ENCODE assay signal across 8 cellular contexts in genomic region chr1:44714944-44715571, GRCh38. TPM values are rescaled to one million over a fixed set of nuclear protein-coding genes. Genes with fewer than 3 reads are reported as not detected.
DNase-seq lines count a peak whose midpoint lies in the region; ATAC-seq and TF ChIP-seq lines count a peak whose summit lies in the region.

No MANE protein-coding gene starts in this region.

- peak; percentile 75 for DNase-seq in AG10803 (ENCODE audit: low read depth)
- peak; percentile 68 for DNase-seq in NCI-H1092 (lab: John Stamatoyannopoulos, UW)
- peak; percentile 83 for DNase-seq in SK-N-SH
- peak; percentile 65 for DNase-seq in activated naive CD8-positive, alpha-beta T cell treated with anti-CD3 and anti-CD28 coated beads, Interleukin-2, amount 10 ng/mL, durations not matched to agents 7 days and 5 days
- DNase-seq in cardiac muscle cell (ENCODE audit: low read depth in 1 of 2, low spot score in 1 of 2) = peak; percentile 74 to 87
- peak; percentile 61 for DNase-seq in prostate gland (ENCODE audit: low spot score)
- DNase-seq in mesenteric fat pad (ENCODE audit: low spot score) = no peak

- H3K9me2 ChIP-seq in SK-N-SH = no peaks in the 10 kb centered on the region

- H3K27me3 ChIP-seq in SK-N-SH (ENCODE audit: insufficient read depth) (no peaks in the 10 kb centered on the region), cardiac muscle cell (no peaks in the 10 kb centered on the region), prostate gland (replicated peaks; ENCODE audit: insufficient read depth) (no peaks in the 10 kb centered on the region)

- no peak overlapping the region for H3K9ac ChIP-seq in SK-N-SH

- H3K9me3 Mint-ChIP-seq in activated naive CD8-positive, alpha-beta T cell treated with anti-CD3 and anti-CD28 coated beads, Interleukin-2, amount 10 ng/mL, durations not matched to agents 7 days and 5 days = no peaks in the 10 kb centered on the region

- TF ChIP-seq POLR2A in prostate gland (IDR thresholded peaks at IDR 0.05) = no peak

- CTCF ChIA-PET in SK-N-SH (lab: Yijun Ruan, JAX) = interaction anchor here (0.5 to 7.8 kb wide), 13 partner anchors 9 to 77 kb away, joined by 3 to 52 read pairs (median 3); partner anchors contain the start of genes RNU5D-1 and TMEM53

- TF ChIP-seq RAD21 in SK-N-SH (IDR thresholded peaks at IDR 0.05; ENCODE audit: low read length) = peak; percentile 69

- no peak overlapping the region for H3K4me2 ChIP-seq in SK-N-SH

- peak; percentile 59 for ATAC-seq in GM18909 (IDR thresholded peaks at IDR 0.05; ENCODE audit: poor library complexity, unreplicated experiment)
- peak; percentile 79 for ATAC-seq in activated naive CD8-positive, alpha-beta T cell treated with anti-CD3 and anti-CD28 coated beads, Interleukin-2, amount 10 ng/mL, durations not matched to agents 7 days and 5 days (ENCODE audit: low read depth)

- H3K27ac ChIP-seq in SK-N-SH (ENCODE audit: low read depth in 2 of 2, low read length in 1 of 2) (no peak overlapping the region), cardiac muscle cell (no peak overlapping the region), prostate gland (no peak overlapping the region)

- H3K4me3 ChIP-seq in AG10803 (ENCODE audit: low read length) (no peak overlapping the region), SK-N-SH (ENCODE audit: low read depth in 2 of 2, low read length in 1 of 2) (peak overlapping the region in 1 of 2 experiments; percentile 24; a peak in 1 of 4 replicates), cardiac muscle cell (no peak overlapping the region), prostate gland (no peak overlapping the region)

- H3K4me1 Mint-ChIP-seq in activated naive CD8-positive, alpha-beta T cell treated with anti-CD3 and anti-CD28 coated beads, Interleukin-2, amount 10 ng/mL, durations not matched to agents 7 days and 5 days = peaks cover 33% of the 10 kb centered on the region

- TF ChIP-seq CTCF in AG10803 (conservative IDR thresholded peaks at IDR 0.05; ENCODE audit: low read length) (peak; percentile 95), SK-N-SH (IDR thresholded peaks at IDR 0.05) (peak; percentile 93), cardiac muscle cell (IDR thresholded peaks at IDR 0.05; ENCODE audit: low read depth, low read length) (peak; percentile 94), prostate gland (IDR thresholded peaks at IDR 0.05) (peak; percentile 55 to 75 (median 66))

- peak overlapping the region; percentile 66; the same call in 1 of the 2 replicates for H2AFZ ChIP-seq in SK-N-SH (ENCODE audit: low read depth)

- H3K36me3 Mint-ChIP-seq in activated naive CD8-positive, alpha-beta T cell treated with anti-CD3 and anti-CD28 coated beads, Interleukin-2, amount 10 ng/mL, durations not matched to agents 7 days and 5 days = no peaks in the 10 kb centered on the region

- intact Hi-C loops in prostate gland (cut with DNase I) = no loop called here

- peaks cover 8% of the 10 kb centered on the region for H3K27me3 Mint-ChIP-seq in activated naive CD8-positive, alpha-beta T cell treated with anti-CD3 and anti-CD28 coated beads, Interleukin-2, amount 10 ng/mL, durations not matched to agents 7 days and 5 days

- no peaks in the 10 kb centered on the region for H3K4me1 ChIP-seq in SK-N-SH (ENCODE audit: control insufficient read depth in 1 of 2, insufficient read depth in 2 of 2, low read depth in 1 of 2, low read length in 1 of 2)
- H3K4me1 ChIP-seq in cardiac muscle cell (ENCODE audit: low read depth) = no peaks in the 10 kb centered on the region
- no peaks in the 10 kb centered on the region for H3K4me1 ChIP-seq in prostate gland (replicated peaks)

- no peaks in the 10 kb centered on the region for H3K36me3 ChIP-seq in SK-N-SH (replicated peaks in 1 of 2; ENCODE audit: control insufficient read depth in 1 of 2, insufficient read depth in 2 of 2, low read length in 1 of 2)
- H3K36me3 ChIP-seq in cardiac muscle cell = no peaks in the 10 kb centered on the region
- H3K36me3 ChIP-seq in prostate gland = no peaks in the 10 kb centered on the region

- no peaks in the 10 kb centered on the region for H3K79me2 ChIP-seq in SK-N-SH (ENCODE audit: insufficient read depth)

- H3F3A ChIP-seq in SK-N-SH (replicated peaks; ENCODE audit: insufficient read depth) = peaks cover 4% of the 10 kb centered on the region

- no peaks in the 10 kb centered on the region for H4K20me1 ChIP-seq in SK-N-SH (ENCODE audit: insufficient read depth)

- WGBS in SK-N-SH (ENCODE audit: low lambda C conversion rate) = 12% methylated on average over 9 of the region's 9 CpGs
- WGBS in prostate gland = 16% methylated on average over 9 of the region's 9 CpGs

- POLR2A ChIA-PET in SK-N-SH (lab: Yijun Ruan, JAX) = no interaction called here
- POLR2A ChIA-PET in activated naive CD8-positive, alpha-beta T cell treated with anti-CD3 and anti-CD28 coated beads, Interleukin-2, amount 10 ng/mL, durations not matched to agents 7 days and 5 days (lab: Charles Lee) = interaction anchor here (11.5 kb wide), 1 partner anchor 18 kb away, joined by 500 read pairs; the partner anchor contains the start of gene RNU5D-1

- H3K27ac Mint-ChIP-seq in activated naive CD8-positive, alpha-beta T cell treated with anti-CD3 and anti-CD28 coated beads, Interleukin-2, amount 10 ng/mL, durations not matched to agents 7 days and 5 days = peak overlapping the region; percentile 82

- no peak for TF ChIP-seq EP300 in SK-N-SH (IDR thresholded peaks at IDR 0.05; ENCODE audit: borderline replicate concordance in 1 of 2, low read depth in 1 of 2, low read length in 1 of 2)

- peak overlapping the region; percentile 62 for H3K4me3 Mint-ChIP-seq in activated naive CD8-positive, alpha-beta T cell treated with anti-CD3 and anti-CD28 coated beads, Interleukin-2, amount 10 ng/mL, durations not matched to agents 7 days and 5 days

- no peaks in the 10 kb centered on the region for H3K9me3 ChIP-seq in SK-N-SH
- no peaks in the 10 kb centered on the region for H3K9me3 ChIP-seq in cardiac muscle cell (ENCODE audit: low read depth)
- H3K9me3 ChIP-seq in prostate gland = no peaks in the 10 kb centered on the region

TF ChIP-seq in SK-N-SH, 30 proteins besides CTCF, POLR2A, EP300 and RAD21:
- TF ChIP-seq SIN3A (IDR thresholded peaks at IDR 0.05; ENCODE audit: borderline replicate concordance, low read depth, low read length) (no peak), SMC3 (IDR thresholded peaks at IDR 0.05; ENCODE audit: low read depth, low read length) (peak; percentile 36; the same call in 1 of the 2 replicates), YY1 (IDR thresholded peaks at IDR 0.05; ENCODE audit: low read depth) (no peak), MXI1 (IDR thresholded peaks at IDR 0.05; ENCODE audit: low read depth, low read length) (peak; percentile 51; the same call in 1 of the 2 replicates)

RNA-seq across cellular contexts. Expression of gene RNU5D-1, which starts 15.9 kb away (rescaled TPM):
- polyA plus RNA-seq in SK-N-SH (2012; rRNA removed) (not detected in 2 replicates), cardiac muscle cell (not detected in 2 replicates)
- not detected in 2 replicates for polyA plus RNA-seq in SK-N-SH (2012; cell fraction: cytosol; rRNA removed)
- not detected in 2 replicates for polyA plus RNA-seq in SK-N-SH (2012; cell fraction: nucleus; rRNA removed)
- total RNA-seq in activated naive CD8-positive, alpha-beta T cell treated with anti-CD3 and anti-CD28 coated beads, Interleukin-2, amount 10 ng/mL, durations not matched to agents 7 days and 5 days = not detected
- total RNA-seq in cardiac muscle cell (not detected in 2 replicates), prostate gland (not detected), mesenteric fat pad (not detected)

RNA-seq across cellular contexts. Expression of gene KIF2C, which starts 24.6 kb away (rescaled TPM):
- polyA plus RNA-seq in SK-N-SH (2012; rRNA removed) (20.7 and 22.2 TPM in 2 replicates), cardiac muscle cell (10.0 and 82.5 TPM in 2 replicates)
- polyA plus RNA-seq in SK-N-SH (2012; cell fraction: cytosol; rRNA removed) = 16.6 and 20.3 TPM in 2 replicates
- polyA plus RNA-seq in SK-N-SH (2012; cell fraction: nucleus; rRNA removed) = 31.1 and 34.7 TPM in 2 replicates
- 10 to 100 TPM; 76.5 to 87.7 TPM for total RNA-seq in activated naive CD8-positive, alpha-beta T cell treated with anti-CD3 and anti-CD28 coated beads, Interleukin-2, amount 10 ng/mL, durations not matched to agents 7 days and 5 days
- total RNA-seq in cardiac muscle cell (11.0 and 80.8 TPM in 2 replicates), prostate gland (10 to 100 TPM in 1 of 2 donors, 1 to 10 TPM in 1; 3.5 to 13.2 TPM), mesenteric fat pad (0.26 TPM)

RNA-seq across cellular contexts. Expression of gene ARMH1, which starts 40.5 kb away (rescaled TPM):
- 6.6 and 10.5 TPM in 2 replicates for polyA plus RNA-seq in SK-N-SH (2012; rRNA removed)
- 1.1 and 1.5 TPM in 2 replicates for polyA plus RNA-seq in SK-N-SH (2012; cell fraction: cytosol; rRNA removed)
- 60.0 and 87.2 TPM in 2 replicates for polyA plus RNA-seq in SK-N-SH (2012; cell fraction: nucleus; rRNA removed)
- 100 to 1,000 TPM in 1 of 2 experiments, 10 to 100 TPM in 1; 95.7 to 105 TPM for total RNA-seq in activated naive CD8-positive, alpha-beta T cell treated with anti-CD3 and anti-CD28 coated beads, Interleukin-2, amount 10 ng/mL, durations not matched to agents 7 days and 5 days
- total RNA-seq in cardiac muscle cell = 2.4 and 5.7 TPM in 2 replicates
- polyA plus RNA-seq in cardiac muscle cell = 2.8 and 9.0 TPM in 2 replicates
- 1 to 10 TPM; 1.0 to 3.6 TPM for total RNA-seq in prostate gland
- total RNA-seq in mesenteric fat pad = 1.9 TPM

RNA-seq across cellular contexts. Expression of gene TMEM53, which starts 40.8 kb away (rescaled TPM):
- 14.9 and 16.9 TPM in 2 replicates for polyA plus RNA-seq in SK-N-SH (2012; rRNA removed)
- 6.7 and 9.5 TPM in 2 replicates for polyA plus RNA-seq in SK-N-SH (2012; cell fraction: cytosol; rRNA removed)
- polyA plus RNA-seq in SK-N-SH (2012; cell fraction: nucleus; rRNA removed) = 10.4 and 10.6 TPM in 2 replicates
- total RNA-seq in activated naive CD8-positive, alpha-beta T cell treated with anti-CD3 and anti-CD28 coated beads, Interleukin-2, amount 10 ng/mL, durations not matched to agents 7 days and 5 days = 1 to 10 TPM; 4.2 to 4.7 TPM
- 15.2 and 23.6 TPM in 2 replicates for total RNA-seq in cardiac muscle cell
- 29.7 and 43.0 TPM in 2 replicates for polyA plus RNA-seq in cardiac muscle cell
- total RNA-seq in prostate gland = 1 to 10 TPM; 2.7 to 6.9 TPM
- total RNA-seq in mesenteric fat pad = 16.8 TPM

Comparison
In these comparisons a context has a peak if more than half of its experiments do, and no peak if none do; other contexts are left out.
1. RNA of gene ARMH1, which starts 40.5 kb away (total RNA-seq): 95.7 to 105 TPM in activated naive CD8-positive, alpha-beta T cell treated with anti-CD3 and anti-CD28 coated beads, Interleukin-2, amount 10 ng/mL, durations not matched to agents 7 days and 5 days; 2.4 to 5.7 TPM in cardiac muscle cell, 1.0 to 3.6 TPM in prostate gland and 1.9 TPM in mesenteric fat pad (single experiment); every median in the first group is over 10 times any median in the second.
2. Peak in every context shown above with its lines, with median percentiles within 50 percentile points of each other: CTCF ChIP-seq.